ENCODE assay signal across 12 cellular contexts in genomic region chr9:35517552-35518211, GRCh38. TPM values are rescaled to one million over a fixed set of nuclear protein-coding genes. Genes with fewer than 3 reads are reported as not detected.
A peak's percentile ranks its signal among the peaks of the same experiment; 100 is the strongest.
DNase-seq lines count a peak whose midpoint lies in the region; ATAC-seq and TF ChIP-seq lines count a peak whose summit lies in the region.
"Had no signal": no experiment of that assay in that cellular context is flagged by ENCODE, and none has a peak within 500 bp of the region (broad histone marks: within the 10 kb centered on the region; RNA-seq: fewer than 3 reads in every experiment).

No MANE protein-coding gene starts in this region.

- DNase-seq in SK-N-MC (ENCODE audit: low read depth, low spot score) (no peak), endothelial cell (ENCODE audit: low spot score) (no peak), transverse colon (no peak), NCI-H128 (lab: John Stamatoyannopoulos, UW; ENCODE audit: unreplicated experiment) (no peak)
- no peak for DNase-seq in CD4-positive, alpha-beta T cell
- DNase-seq in central memory CD4-positive, alpha-beta T cell = no peak
- DNase-seq: activated naive CD4-positive, alpha-beta T cell treated with Interleukin-2 at 50 U/mL for 16 hours; NCI-H2081 treated with DMSO at 0.1 percent for 48 hours; OCI-M1 had no signal

- H3K36me3 Mint-ChIP-seq in endothelial cell (ENCODE audit: low read depth, unreplicated experiment) (no peaks in the 10 kb centered on the region), nephron (ENCODE audit: low read depth) (no peaks in the 10 kb centered on the region)
- H3K36me3 Mint-ChIP-seq in CD4-positive, alpha-beta T cell (ENCODE audit: low read depth) = no peaks in the 10 kb centered on the region
- H3K36me3 Mint-ChIP-seq: memory B cell had no signal

- TF ChIP-seq POLR2A in transverse colon (IDR thresholded peaks at IDR 0.05) = no peak

- no peaks in the 10 kb centered on the region for H3K27me3 ChIP-seq in transverse colon
- H3K27me3 ChIP-seq in CD4-positive, alpha-beta T cell (ENCODE audit: control insufficient read depth, insufficient read depth, low read length) = no peaks in the 10 kb centered on the region

- H3K4me3 Mint-ChIP-seq in endothelial cell (ENCODE audit: unreplicated experiment) (no peak overlapping the region), nephron (peak overlapping the region in 1 of 3 experiments; percentile 83)
- H3K4me3 Mint-ChIP-seq in CD4-positive, alpha-beta T cell = no peak overlapping the region
- H3K4me3 Mint-ChIP-seq: memory B cell had no signal

- H3K27ac Mint-ChIP-seq in endothelial cell (ENCODE audit: unreplicated experiment) = peak overlapping the region; percentile 91
- peak overlapping the region; percentile 89 to 96 (median 93) for H3K27ac Mint-ChIP-seq in nephron
- H3K27ac Mint-ChIP-seq in CD4-positive, alpha-beta T cell = no peak overlapping the region
- H3K27ac Mint-ChIP-seq: memory B cell had no signal

- POLR2A ChIA-PET in CD4-positive, alpha-beta T cell (lab: Charles Lee) = no interaction called here

- peak overlapping the region; percentile 39 for H3K9ac ChIP-seq in SK-N-MC (ENCODE audit: insufficient read length)

- WGBS in transverse colon (ENCODE audit: low coverage in 1 of 2), 2 donors = 92 to 96% methylated on average over 2 to 3 of the region's 3 CpGs

- H3K4me1 Mint-ChIP-seq in endothelial cell (ENCODE audit: unreplicated experiment) (peaks cover 33% of the 10 kb centered on the region), nephron (peaks cover 75% of the 10 kb centered on the region)
- H3K4me1 Mint-ChIP-seq in CD4-positive, alpha-beta T cell (ENCODE audit: low read depth) = no peaks in the 10 kb centered on the region
- H3K4me1 Mint-ChIP-seq: memory B cell had no signal

- TF ChIP-seq CTCF in endothelial cell (IDR thresholded peaks at IDR 0.05; ENCODE audit: unreplicated experiment) (no peak), nephron (IDR thresholded peaks at IDR 0.05; ENCODE audit: unreplicated experiment in 3 of 3) (no peak), transverse colon (IDR thresholded peaks at IDR 0.05) (no peak)
- no peak for TF ChIP-seq CTCF in CD4-positive, alpha-beta T cell (IDR thresholded peaks at IDR 0.05)

- no peak for TF ChIP-seq EP300 in transverse colon (IDR thresholded peaks at IDR 0.05; ENCODE audit: low read depth)

- H3K4me3 ChIP-seq in SK-N-MC (peak overlapping the region; percentile 39), transverse colon (no peak overlapping the region)

- peak overlapping the region; percentile 93 for H3K27ac ChIP-seq in SK-N-MC
- H3K27ac ChIP-seq in transverse colon = peak overlapping the region; percentile 56 to 81 (median 78)
- no peak overlapping the region for H3K27ac ChIP-seq in CD4-positive, alpha-beta T cell (ENCODE audit: low read depth, low read length)

- no peaks in the 10 kb centered on the region for H3K9me3 ChIP-seq in SK-N-MC (ENCODE audit: low read depth, low read length)
- no peaks in the 10 kb centered on the region for H3K9me3 ChIP-seq in transverse colon
- H3K9me3 ChIP-seq in CD4-positive, alpha-beta T cell (ENCODE audit: control insufficient read depth, low read length) = no peaks in the 10 kb centered on the region

- no peak for ATAC-seq in CD4-positive, alpha-beta T cell (ENCODE audit: poor library complexity)
- ATAC-seq: activated CD4-positive, CD25-positive, alpha-beta regulatory T cell treated with anti-CD3 and anti-CD28 coated beads, Interleukin-2, amount 50 U/mL, for 24 hours had no signal

- H3K4me1 ChIP-seq in transverse colon = peaks cover 23 to 59% (median 32%) of the 10 kb centered on the region in 4 donors

- in situ Hi-C loops in transverse colon (cut with MboI; ENCODE audit: low pct_ligation_motif_present in 1 of 4, low pct_unique_long_range_greater_than_20kb in 1 of 4, low sequenced_read_pairs in 3 of 4) = no loop called here

- no peaks in the 10 kb centered on the region for H3K9me3 Mint-ChIP-seq in endothelial cell (ENCODE audit: unreplicated experiment)
- no peaks in the 10 kb centered on the region for H3K9me3 Mint-ChIP-seq in nephron
- H3K9me3 Mint-ChIP-seq in CD4-positive, alpha-beta T cell = no peaks in the 10 kb centered on the region
- H3K9me3 Mint-ChIP-seq: memory B cell had no signal

- CTCF ChIA-PET in CD4-positive, alpha-beta T cell (lab: Charles Lee) = no interaction called here

- intact Hi-C loops in transverse colon (cut with DNase I; ENCODE audit: low total_unique reads) = no loop called here
- intact Hi-C loops in CD4-positive, alpha-beta T cell (cut with DNase I, micrococcal nuclease) = no loop called here

- H3K36me3 ChIP-seq in SK-N-MC (ENCODE audit: insufficient read depth, low read length) (no peaks in the 10 kb centered on the region), transverse colon (no peaks in the 10 kb centered on the region)

- H3K27me3 Mint-ChIP-seq in endothelial cell (ENCODE audit: unreplicated experiment) (no peaks in the 10 kb centered on the region), nephron (ENCODE audit: low read depth) (no peaks in the 10 kb centered on the region)
- no peaks in the 10 kb centered on the region for H3K27me3 Mint-ChIP-seq in CD4-positive, alpha-beta T cell

RNA-seq across cellular contexts. Expression of gene RUSC2, which starts 27.8 kb away (rescaled TPM):
- total RNA-seq in endothelial cell (ENCODE audit: unreplicated experiment) (22.3 TPM), transverse colon (10 to 100 TPM in 2 of 4 donors, 1 to 10 TPM in 2; 7.0 to 16.8 (median 12.1) TPM)
- 1 to 10 TPM; 1.6 to 1.8 TPM for total RNA-seq in CD4-positive, alpha-beta T cell
